In genomic region chr19:6734096-6734696, GRCh38 we compare ENCODE assay signal across 1 cellular context.
TF ChIP-seq lines count a peak whose summit lies in the region.

No MANE protein-coding gene starts in this region.

TF ChIP-seq in WTC11, 78 proteins besides CTCF, POLR2A, EP300 and RAD21:
- TF ChIP-seq E2F1 (CRISPR knock-in tag; IDR thresholded peaks at IDR 0.05) = no peak
- TF ChIP-seq ZSCAN18 (CRISPR knock-in tag; IDR thresholded peaks at IDR 0.05) = no peak
- TF ChIP-seq ZNF281 (CRISPR knock-in tag; IDR thresholded peaks at IDR 0.05) = no peak
- TF ChIP-seq CREB1 (CRISPR knock-in tag; IDR thresholded peaks at IDR 0.05) = no peak
